Comparison of ENCODE assay signal across 20 cellular contexts in genomic region chr12:33654313-33654712, GRCh38.
DNase-seq lines count a peak whose midpoint lies in the region; ATAC-seq and TF ChIP-seq lines count a peak whose summit lies in the region.
"Had no signal": no experiment of that assay in that cellular context is flagged by ENCODE, and none has a peak within 500 bp of the region (broad histone marks: within the 10 kb centered on the region; RNA-seq: fewer than 3 reads in every experiment).

No MANE protein-coding gene starts in this region.

- H3K27ac Mint-ChIP-seq in neural progenitor cell (peak overlapping the region; percentile 11), osteocyte (ENCODE audit: unreplicated experiment) (no peak overlapping the region)
- H3K27ac Mint-ChIP-seq: CD4-positive, alpha-beta memory T cell had no signal

- H3K4me3 ChIP-seq in BLaER1, result peak overlapping the region; percentile 12; the same call in 1 of the 2 replicates
- no peak overlapping the region for H3K4me3 ChIP-seq in neural progenitor cell
- H3K4me3 ChIP-seq: A549, GM23248 had no signal

- H3K27ac ChIP-seq in BLaER1 (peak overlapping the region; percentile 43; the same call in 1 of the 2 replicates), neural progenitor cell (no peak overlapping the region)
- H3K27ac ChIP-seq: A549, GM23248 had no signal

- no peaks in the 10 kb centered on the region for H4K20me1 ChIP-seq in BLaER1
- H4K20me1 ChIP-seq in neural progenitor cell (ENCODE audit: low read depth), result no peaks in the 10 kb centered on the region

- TF ChIP-seq CTCF in neural progenitor cell (IDR thresholded peaks at IDR 0.05) (no peak), osteocyte (IDR thresholded peaks at IDR 0.05) (no peak)

- H3K4me3 Mint-ChIP-seq in neural progenitor cell, result no peak overlapping the region
- H3K4me3 Mint-ChIP-seq in osteocyte (ENCODE audit: unreplicated experiment), result no peak overlapping the region
- H3K4me3 Mint-ChIP-seq: CD4-positive, alpha-beta memory T cell had no signal

- H3K27me3 Mint-ChIP-seq in neural progenitor cell (ENCODE audit: insufficient read depth, low read depth), result peaks cover 3% of the 10 kb centered on the region
- no peaks in the 10 kb centered on the region for H3K27me3 Mint-ChIP-seq in osteocyte (ENCODE audit: unreplicated experiment)
- H3K27me3 Mint-ChIP-seq: CD4-positive, alpha-beta memory T cell had no signal

- ATAC-seq in HG03139 (IDR thresholded peaks at IDR 0.05; ENCODE audit: unreplicated experiment) (no peak), HG03342 (IDR thresholded peaks at IDR 0.05; ENCODE audit: unreplicated experiment) (no peak)
- ATAC-seq: A549 had no signal

- peaks cover 4% of the 10 kb centered on the region for H3F3A ChIP-seq in neural progenitor cell (ENCODE audit: low read depth)

- H3K36me3 ChIP-seq in BLaER1 (no peaks in the 10 kb centered on the region), neural progenitor cell (no peaks in the 10 kb centered on the region)
- H3K36me3 ChIP-seq: BE2C had no signal

- DNase-seq in A172 (ENCODE audit: low spot score) (peak; percentile 8), OCI-M1 (lab: John Stamatoyannopoulos, UW) (peak; percentile 73), neural progenitor cell (ENCODE audit: low spot score) (no peak), osteocyte (ENCODE audit: extremely low spot score, unreplicated experiment) (no peak)
- DNase-seq: ACHN; AML-193; BE2C; C1 segment of cervical spinal cord; Calu3; CD4-positive, alpha-beta memory T cell; COR-L47; DMS53; DMS79 treated with DMSO at 0.1 percent for 48 hours; GM23248; H7; HCEC 1CT had no signal

- H3K27me3 ChIP-seq in BLaER1, result no peaks in the 10 kb centered on the region
- H3K27me3 ChIP-seq in neural progenitor cell, result no peaks in the 10 kb centered on the region
- H3K27me3 ChIP-seq: BE2C had no signal

- H3K36me3 Mint-ChIP-seq in neural progenitor cell (no peaks in the 10 kb centered on the region), osteocyte (ENCODE audit: unreplicated experiment) (no peaks in the 10 kb centered on the region)
- H3K36me3 Mint-ChIP-seq: CD4-positive, alpha-beta memory T cell had no signal

- H3K4me1 Mint-ChIP-seq in neural progenitor cell (peaks cover 16% of the 10 kb centered on the region), osteocyte (ENCODE audit: unreplicated experiment) (no peaks in the 10 kb centered on the region)
- H3K4me1 Mint-ChIP-seq: CD4-positive, alpha-beta memory T cell had no signal

- H3K9me3 Mint-ChIP-seq in neural progenitor cell (peaks cover 10% of the 10 kb centered on the region), osteocyte (ENCODE audit: unreplicated experiment) (peaks cover 22% of the 10 kb centered on the region)

- H2AFZ ChIP-seq in neural progenitor cell (replicated peaks), result no peak overlapping the region
- H2AFZ ChIP-seq: GM23248 had no signal

- no peaks in the 10 kb centered on the region for H3K79me2 ChIP-seq in neural progenitor cell (ENCODE audit: low read depth)

- H3K4me1 ChIP-seq in BLaER1 (peaks cover 17% of the 10 kb centered on the region), neural progenitor cell (peaks cover 9% of the 10 kb centered on the region)
- H3K4me1 ChIP-seq: A549, BE2C had no signal

- H3K9me3 ChIP-seq in BLaER1 (peaks cover 49% of the 10 kb centered on the region), neural progenitor cell (ENCODE audit: low read depth) (no peaks in the 10 kb centered on the region)
- H3K9me3 ChIP-seq: A549, BE2C had no signal

- no peak overlapping the region for H3K9ac ChIP-seq in BLaER1
- no peak overlapping the region for H3K9ac ChIP-seq in neural progenitor cell
- H3K9ac ChIP-seq: GM23248 had no signal

- H3K4me2 ChIP-seq in BLaER1, result peak overlapping the region; percentile 37; the same call in 1 of the 2 replicates
- H3K4me2 ChIP-seq in neural progenitor cell, result no peak overlapping the region
- H3K4me2 ChIP-seq: A549 had no signal

Comparison
In these comparisons a context has a peak if more than half of its experiments do, and no peak if none do; other contexts are left out.
1. DNase-seq: peak in A172 (single experiment) and OCI-M1 (single experiment); none in neural progenitor cell (single experiment) and osteocyte (single experiment).